In the genomic region with DNA sequence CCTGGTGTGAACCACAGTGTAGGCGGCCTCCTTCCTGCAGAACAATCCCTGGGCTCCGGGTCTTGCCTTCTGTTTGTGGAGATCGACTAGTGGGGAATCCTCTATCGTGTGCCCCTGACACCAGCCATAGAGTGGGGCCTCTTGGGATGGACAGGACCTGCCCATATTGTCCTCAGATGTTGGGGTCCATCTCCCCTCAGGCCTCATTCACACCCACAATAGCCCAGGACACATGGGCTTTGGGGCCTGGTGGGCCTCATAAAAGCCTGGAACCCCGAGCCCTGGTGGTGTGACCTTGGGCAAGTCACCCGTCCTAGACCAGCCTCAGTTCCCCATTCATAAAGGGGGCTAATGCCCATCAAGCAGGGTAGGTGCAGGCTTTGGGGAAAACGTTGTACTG, we compare ENCODE assay signal across 44 cellular contexts. TPM values are rescaled to one million over a fixed set of nuclear protein-coding genes. Genes with fewer than 3 reads are reported as not detected.
"Had no signal": no experiment of that assay in that cellular context is flagged by ENCODE, and none has a peak within 500 bp of the region (broad histone marks: within the 10 kb centered on the region; RNA-seq: fewer than 3 reads in every experiment).

No MANE protein-coding gene starts in this region.

- H3K4me3 ChIP-seq: adrenal gland, ascending aorta, body of pancreas, breast epithelium, cardiac muscle cell had no signal

- ATAC-seq: activated naive CD4-positive, alpha-beta T cell treated with anti-CD3 and anti-CD28 coated beads, Interleukin-2, amount 50 U/mL, for 72 hours; activated naive CD8-positive, alpha-beta T cell treated with anti-CD3 and anti-CD28 coated beads, Interleukin-2, amount 50 U/mL, for 24 hours; activated T-cell treated with anti-CD3 and anti-CD28 coated beads, Interleukin-2, amount 50 U/mL, for 4 hours; activated T-cell treated with anti-CD3 and anti-CD28 coated beads, Interleukin-2, amount 50 U/mL, for 72 hours; activated T-helper 17 cell treated with anti-CD3 and anti-CD28 coated beads, Interleukin-2, amount 50 U/mL, for 72 hours; body of pancreas had no signal

- DNase-seq: activated effector memory CD4-positive, alpha-beta T cell treated with anti-CD3 and anti-CD28 coated beads, Interleukin-2, amount 50 U/mL, for 16 hours; activated effector memory CD4-positive, alpha-beta T cell treated with Interleukin-2 at 50 U/mL for 16 hours; activated gamma-delta T cell; activated gamma-delta T cell treated with Interleukin-2 at 50 U/mL for 16 hours; activated naive CD4-positive, alpha-beta T cell; activated naive CD4-positive, alpha-beta T cell treated with anti-CD3 and anti-CD28 coated beads for 36 hours; activated naive CD4-positive, alpha-beta T cell treated with anti-CD3 and anti-CD28 coated beads, Interleukin-2, amount 10 ng/mL, durations not matched to agents 7 days and 5 days; activated naive CD4-positive, alpha-beta T cell treated with anti-CD3 and anti-CD28 coated beads, Interleukin-2, amount 50 U/mL, for 16 hours; activated naive CD4-positive, alpha-beta T cell treated with Interleukin-2 at 50 U/mL for 16 hours; activated naive CD8-positive, alpha-beta T cell treated with anti-CD3 and anti-CD28 coated beads for 36 hours; activated naive CD8-positive, alpha-beta T cell treated with anti-CD3 and anti-CD28 coated beads, Interleukin-2, amount 10 ng/mL, durations not matched to agents 7 days and 5 days; activated naive CD8-positive, alpha-beta T cell treated with anti-CD3 and anti-CD28 coated beads, Interleukin-2, amount 50 U/mL, for 24 hours; activated T-cell treated with anti-CD3 and anti-CD28 coated beads, Interleukin-2, amount 50 U/mL, for 1 hour; activated T-cell treated with anti-CD3 and anti-CD28 coated beads, Interleukin-2, amount 50 U/mL, for 24 hours; activated T-cell treated with anti-CD3 and anti-CD28 coated beads, Interleukin-2, amount 50 U/mL, for 4 hours; activated T-cell treated with anti-CD3 and anti-CD28 coated beads, Interleukin-2, amount 50 U/mL, for 48 hours; activated T-cell treated with anti-CD3 and anti-CD28 coated beads, Interleukin-2, amount 50 U/mL, for 72 hours; amniotic stem cell; amygdala; anterior cingulate cortex; aorta; body of pancreas; brain microvascular endothelial cell; caudate nucleus; central memory CD4-positive, alpha-beta T cell; cerebellar nuclear complex had no signal

- H3K27ac Mint-ChIP-seq: activated naive CD4-positive, alpha-beta T cell treated with anti-CD3 and anti-CD28 coated beads for 36 hours; activated naive CD4-positive, alpha-beta T cell treated with anti-CD3 and anti-CD28 coated beads, Interleukin-2, amount 10 ng/mL, durations not matched to agents 7 days and 5 days; activated naive CD4-positive, alpha-beta T cell treated with anti-CD3 and anti-CD28 coated beads, Interleukin-2, amount 50 U/mL, for 24 hours; activated naive CD4-positive, alpha-beta T cell treated with anti-CD3 and anti-CD28 coated beads, Interleukin-2, amount 50 U/mL, for 72 hours; activated naive CD8-positive, alpha-beta T cell; activated naive CD8-positive, alpha-beta T cell treated with anti-CD3 and anti-CD28 coated beads for 36 hours; activated naive CD8-positive, alpha-beta T cell treated with anti-CD3 and anti-CD28 coated beads, Interleukin-2, amount 10 ng/mL, durations not matched to agents 7 days and 5 days; activated naive CD8-positive, alpha-beta T cell treated with anti-CD3 and anti-CD28 coated beads, Interleukin-2, amount 50 U/mL, for 24 hours; activated T-cell treated with anti-CD3 and anti-CD28 coated beads, Interleukin-2, amount 50 U/mL, for 24 hours; activated T-cell treated with anti-CD3 and anti-CD28 coated beads, Interleukin-2, amount 50 U/mL, for 72 hours; activated T-helper 1 cell treated with anti-CD3 and anti-CD28 coated beads, Interleukin-12 subunit alpha, Interleukin-12 subunit beta, Interleukin-2, Interleukin-4 antibody, amounts not matched to agents 30 ng/mL and 10 ng/mL and 1 ng/mL, durations not matched to agents 14 hours and 24 hours and 36 hours; activated T-helper 17 cell treated with anti-CD3 and anti-CD28 coated beads, Interleukin-2, amount 50 U/mL, for 72 hours; activated T-helper 2 cell treated with anti-CD3 and anti-CD28 coated beads, Interferon-gamma antibody, Interleukin-2, Interleukin-4, amounts not matched to agents 10 μg/mL and 5 μg/mL and 100 μg/mL, durations not matched to agents 14 hours and 24 hours and 36 hours; brain had no signal

- H3K4me1 Mint-ChIP-seq: brain had no signal

- H3K36me3 ChIP-seq: adrenal gland, brain microvascular endothelial cell, breast epithelium, cardiac muscle cell had no signal

- H3K4me1 ChIP-seq: adrenal gland, ascending aorta, body of pancreas, breast epithelium had no signal

- H3K36me3 Mint-ChIP-seq: activated naive CD4-positive, alpha-beta T cell treated with anti-CD3 and anti-CD28 coated beads, Interleukin-2, amount 50 U/mL, for 24 hours; activated naive CD4-positive, alpha-beta T cell treated with anti-CD3 and anti-CD28 coated beads, Interleukin-2, amount 50 U/mL, for 72 hours; activated naive CD8-positive, alpha-beta T cell; activated naive CD8-positive, alpha-beta T cell treated with anti-CD3 and anti-CD28 coated beads for 36 hours; brain had no signal

- H3K4me3 Mint-ChIP-seq: activated naive CD4-positive, alpha-beta T cell treated with anti-CD3 and anti-CD28 coated beads for 36 hours; activated naive CD4-positive, alpha-beta T cell treated with anti-CD3 and anti-CD28 coated beads, Interleukin-2, amount 10 ng/mL, durations not matched to agents 7 days and 5 days; activated naive CD4-positive, alpha-beta T cell treated with anti-CD3 and anti-CD28 coated beads, Interleukin-2, amount 50 U/mL, for 24 hours; activated naive CD8-positive, alpha-beta T cell; activated naive CD8-positive, alpha-beta T cell treated with anti-CD3 and anti-CD28 coated beads for 36 hours; activated naive CD8-positive, alpha-beta T cell treated with anti-CD3 and anti-CD28 coated beads, Interleukin-2, amount 10 ng/mL, durations not matched to agents 7 days and 5 days; activated naive CD8-positive, alpha-beta T cell treated with anti-CD3 and anti-CD28 coated beads, Interleukin-2, amount 50 U/mL, for 24 hours; activated T-cell treated with anti-CD3 and anti-CD28 coated beads, Interleukin-2, amount 50 U/mL, for 24 hours; activated T-cell treated with anti-CD3 and anti-CD28 coated beads, Interleukin-2, amount 50 U/mL, for 4 hours; activated T-cell treated with anti-CD3 and anti-CD28 coated beads, Interleukin-2, amount 50 U/mL, for 72 hours; activated T-helper 1 cell treated with anti-CD3 and anti-CD28 coated beads, Interleukin-12 subunit alpha, Interleukin-12 subunit beta, Interleukin-2, Interleukin-4 antibody, amounts not matched to agents 30 ng/mL and 10 ng/mL and 1 ng/mL, durations not matched to agents 14 hours and 24 hours and 36 hours; activated T-helper 17 cell treated with anti-CD3 and anti-CD28 coated beads, Interleukin-2, amount 50 U/mL, for 72 hours; brain; central memory CD8-positive, alpha-beta T cell had no signal

- H3K9me3 ChIP-seq: adrenal gland, ascending aorta, body of pancreas, breast epithelium had no signal

- H3K27me3 ChIP-seq: ascending aorta, body of pancreas, brain microvascular endothelial cell, cardiac muscle cell had no signal

- H3K9me3 Mint-ChIP-seq: activated naive CD4-positive, alpha-beta T cell treated with anti-CD3 and anti-CD28 coated beads for 36 hours; activated naive CD4-positive, alpha-beta T cell treated with anti-CD3 and anti-CD28 coated beads, Interleukin-2, amount 10 ng/mL, durations not matched to agents 7 days and 5 days; activated naive CD4-positive, alpha-beta T cell treated with anti-CD3 and anti-CD28 coated beads, Interleukin-2, amount 50 U/mL, for 24 hours; activated naive CD4-positive, alpha-beta T cell treated with anti-CD3 and anti-CD28 coated beads, Interleukin-2, amount 50 U/mL, for 72 hours; activated naive CD8-positive, alpha-beta T cell treated with anti-CD3 and anti-CD28 coated beads for 36 hours; activated naive CD8-positive, alpha-beta T cell treated with anti-CD3 and anti-CD28 coated beads, Interleukin-2, amount 10 ng/mL, durations not matched to agents 7 days and 5 days; activated naive CD8-positive, alpha-beta T cell treated with anti-CD3 and anti-CD28 coated beads, Interleukin-2, amount 50 U/mL, for 24 hours; activated T-cell treated with anti-CD3 and anti-CD28 coated beads, Interleukin-2, amount 50 U/mL, for 24 hours; activated T-cell treated with anti-CD3 and anti-CD28 coated beads, Interleukin-2, amount 50 U/mL, for 4 hours; activated T-cell treated with anti-CD3 and anti-CD28 coated beads, Interleukin-2, amount 50 U/mL, for 72 hours; activated T-helper 1 cell treated with anti-CD3 and anti-CD28 coated beads, Interleukin-12 subunit alpha, Interleukin-12 subunit beta, Interleukin-2, Interleukin-4 antibody, amounts not matched to agents 30 ng/mL and 10 ng/mL and 1 ng/mL, durations not matched to agents 14 hours and 24 hours and 36 hours; activated T-helper 17 cell treated with anti-CD3 and anti-CD28 coated beads, Interleukin-2, amount 50 U/mL, for 72 hours; activated T-helper 2 cell treated with anti-CD3 and anti-CD28 coated beads, Interferon-gamma antibody, Interleukin-2, Interleukin-4, amounts not matched to agents 10 μg/mL and 5 μg/mL and 100 μg/mL, durations not matched to agents 14 hours and 24 hours and 36 hours; central memory CD8-positive, alpha-beta T cell had no signal

- H3K27me3 Mint-ChIP-seq: activated naive CD4-positive, alpha-beta T cell treated with anti-CD3 and anti-CD28 coated beads, Interleukin-2, amount 10 ng/mL, durations not matched to agents 7 days and 5 days; activated naive CD4-positive, alpha-beta T cell treated with anti-CD3 and anti-CD28 coated beads, Interleukin-2, amount 50 U/mL, for 24 hours; activated naive CD8-positive, alpha-beta T cell; activated naive CD8-positive, alpha-beta T cell treated with anti-CD3 and anti-CD28 coated beads for 36 hours; activated naive CD8-positive, alpha-beta T cell treated with anti-CD3 and anti-CD28 coated beads, Interleukin-2, amount 10 ng/mL, durations not matched to agents 7 days and 5 days; activated naive CD8-positive, alpha-beta T cell treated with anti-CD3 and anti-CD28 coated beads, Interleukin-2, amount 50 U/mL, for 24 hours; activated T-helper 17 cell treated with anti-CD3 and anti-CD28 coated beads, Interleukin-2, amount 50 U/mL, for 72 hours; central memory CD8-positive, alpha-beta T cell had no signal

- H3K27ac ChIP-seq: adrenal gland, ascending aorta, body of pancreas, brain microvascular endothelial cell, breast epithelium, cardiac muscle cell had no signal

RNA-seq across cellular contexts. Expression of gene GAGE10, which starts 13.2 kb away (rescaled TPM):
- total RNA-seq: activated naive CD4-positive, alpha-beta T cell treated with anti-CD3 and anti-CD28 coated beads for 36 hours; activated naive CD4-positive, alpha-beta T cell treated with anti-CD3 and anti-CD28 coated beads, Interleukin-2, amount 50 U/mL, for 72 hours; activated naive CD8-positive, alpha-beta T cell treated with anti-CD3 and anti-CD28 coated beads for 36 hours; activated naive CD8-positive, alpha-beta T cell treated with anti-CD3 and anti-CD28 coated beads, Interleukin-2, amount 10 ng/mL, durations not matched to agents 7 days and 5 days; activated T-cell treated with anti-CD3 and anti-CD28 coated beads, Interleukin-2, amount 50 U/mL, for 4 hours; activated T-cell treated with anti-CD3 and anti-CD28 coated beads, Interleukin-2, amount 50 U/mL, for 72 hours; activated T-helper 1 cell treated with anti-CD3 and anti-CD28 coated beads, Interleukin-12 subunit alpha, Interleukin-12 subunit beta, Interleukin-2, Interleukin-4 antibody, amounts not matched to agents 30 ng/mL and 10 ng/mL and 1 ng/mL, durations not matched to agents 14 hours and 24 hours and 36 hours; activated T-helper 17 cell treated with anti-CD3 and anti-CD28 coated beads, Interleukin-2, amount 50 U/mL, for 72 hours; activated T-helper 2 cell treated with anti-CD3 and anti-CD28 coated beads, Interferon-gamma antibody, Interleukin-2, Interleukin-4, amounts not matched to agents 10 μg/mL and 5 μg/mL and 100 μg/mL, durations not matched to agents 14 hours and 24 hours and 36 hours; adrenal gland; aorta; ascending aorta; astrocyte; body of pancreas; breast epithelium; bronchial epithelial cell; cardiac muscle cell; cardiac septum; cerebellum; chondrocyte had no signal
- polyA plus RNA-seq: adipose tissue, adrenal gland, aorta, cardiac muscle cell had no signal

RNA-seq across cellular contexts. Expression of gene FOXP3, which starts 25.7 kb away (rescaled TPM):
- total RNA-seq: ascending aorta, body of pancreas, bronchial epithelial cell, cerebellum had no signal
- polyA plus RNA-seq: aorta had no signal

RNA-seq across cellular contexts. Expression of gene GAGE12J, which starts 31.6 kb away (rescaled TPM):
- total RNA-seq: activated naive CD4-positive, alpha-beta T cell treated with anti-CD3 and anti-CD28 coated beads for 36 hours; activated naive CD4-positive, alpha-beta T cell treated with anti-CD3 and anti-CD28 coated beads, Interleukin-2, amount 50 U/mL, for 72 hours; activated naive CD8-positive, alpha-beta T cell treated with anti-CD3 and anti-CD28 coated beads for 36 hours; activated naive CD8-positive, alpha-beta T cell treated with anti-CD3 and anti-CD28 coated beads, Interleukin-2, amount 10 ng/mL, durations not matched to agents 7 days and 5 days; activated T-cell treated with anti-CD3 and anti-CD28 coated beads, Interleukin-2, amount 50 U/mL, for 4 hours; activated T-cell treated with anti-CD3 and anti-CD28 coated beads, Interleukin-2, amount 50 U/mL, for 72 hours; activated T-helper 1 cell treated with anti-CD3 and anti-CD28 coated beads, Interleukin-12 subunit alpha, Interleukin-12 subunit beta, Interleukin-2, Interleukin-4 antibody, amounts not matched to agents 30 ng/mL and 10 ng/mL and 1 ng/mL, durations not matched to agents 14 hours and 24 hours and 36 hours; activated T-helper 17 cell treated with anti-CD3 and anti-CD28 coated beads, Interleukin-2, amount 50 U/mL, for 72 hours; activated T-helper 2 cell treated with anti-CD3 and anti-CD28 coated beads, Interferon-gamma antibody, Interleukin-2, Interleukin-4, amounts not matched to agents 10 μg/mL and 5 μg/mL and 100 μg/mL, durations not matched to agents 14 hours and 24 hours and 36 hours; adrenal gland; aorta; ascending aorta; astrocyte; body of pancreas; breast epithelium; bronchial epithelial cell; cardiac muscle cell; cardiac septum; cerebellum; chondrocyte had no signal
- polyA plus RNA-seq: adipose tissue, adrenal gland, aorta, cardiac muscle cell had no signal

RNA-seq across cellular contexts. Expression of gene GAGE13, which starts 41.2 kb away (rescaled TPM):
- total RNA-seq: activated naive CD4-positive, alpha-beta T cell treated with anti-CD3 and anti-CD28 coated beads for 36 hours; activated naive CD4-positive, alpha-beta T cell treated with anti-CD3 and anti-CD28 coated beads, Interleukin-2, amount 50 U/mL, for 72 hours; activated naive CD8-positive, alpha-beta T cell treated with anti-CD3 and anti-CD28 coated beads for 36 hours; activated naive CD8-positive, alpha-beta T cell treated with anti-CD3 and anti-CD28 coated beads, Interleukin-2, amount 10 ng/mL, durations not matched to agents 7 days and 5 days; activated T-cell treated with anti-CD3 and anti-CD28 coated beads, Interleukin-2, amount 50 U/mL, for 4 hours; activated T-cell treated with anti-CD3 and anti-CD28 coated beads, Interleukin-2, amount 50 U/mL, for 72 hours; activated T-helper 1 cell treated with anti-CD3 and anti-CD28 coated beads, Interleukin-12 subunit alpha, Interleukin-12 subunit beta, Interleukin-2, Interleukin-4 antibody, amounts not matched to agents 30 ng/mL and 10 ng/mL and 1 ng/mL, durations not matched to agents 14 hours and 24 hours and 36 hours; activated T-helper 17 cell treated with anti-CD3 and anti-CD28 coated beads, Interleukin-2, amount 50 U/mL, for 72 hours; activated T-helper 2 cell treated with anti-CD3 and anti-CD28 coated beads, Interferon-gamma antibody, Interleukin-2, Interleukin-4, amounts not matched to agents 10 μg/mL and 5 μg/mL and 100 μg/mL, durations not matched to agents 14 hours and 24 hours and 36 hours; adrenal gland; aorta; ascending aorta; astrocyte; body of pancreas; breast epithelium; bronchial epithelial cell; cardiac muscle cell; cardiac septum; cerebellum; chondrocyte had no signal
- polyA plus RNA-seq: adipose tissue, adrenal gland, aorta had no signal
